Comparison of ENCODE assay signal across 1 cellular context in genomic region chr20:44761423-44761822, GRCh38.
TF ChIP-seq lines count a peak whose summit lies in the region.

No MANE protein-coding gene starts in this region.

TF ChIP-seq in HepG2, 621 proteins besides CTCF, POLR2A, EP300 and RAD21:
- TF ChIP-seq MAFF (IDR thresholded peaks at IDR 0.05; ENCODE audit: low read depth, low read length) (0 out of 2 replicates have a peak, but pooled peaks have one; percentile 4), ZNF496 (CRISPR knock-in tag; IDR thresholded peaks at IDR 0.05; ENCODE audit: insufficient replicate concordance) (no peak)
TF ChIP-seq in HepG2: peak in this region for 1.
